Comparison of ENCODE assay signal across 1 cellular context in the genomic region with DNA sequence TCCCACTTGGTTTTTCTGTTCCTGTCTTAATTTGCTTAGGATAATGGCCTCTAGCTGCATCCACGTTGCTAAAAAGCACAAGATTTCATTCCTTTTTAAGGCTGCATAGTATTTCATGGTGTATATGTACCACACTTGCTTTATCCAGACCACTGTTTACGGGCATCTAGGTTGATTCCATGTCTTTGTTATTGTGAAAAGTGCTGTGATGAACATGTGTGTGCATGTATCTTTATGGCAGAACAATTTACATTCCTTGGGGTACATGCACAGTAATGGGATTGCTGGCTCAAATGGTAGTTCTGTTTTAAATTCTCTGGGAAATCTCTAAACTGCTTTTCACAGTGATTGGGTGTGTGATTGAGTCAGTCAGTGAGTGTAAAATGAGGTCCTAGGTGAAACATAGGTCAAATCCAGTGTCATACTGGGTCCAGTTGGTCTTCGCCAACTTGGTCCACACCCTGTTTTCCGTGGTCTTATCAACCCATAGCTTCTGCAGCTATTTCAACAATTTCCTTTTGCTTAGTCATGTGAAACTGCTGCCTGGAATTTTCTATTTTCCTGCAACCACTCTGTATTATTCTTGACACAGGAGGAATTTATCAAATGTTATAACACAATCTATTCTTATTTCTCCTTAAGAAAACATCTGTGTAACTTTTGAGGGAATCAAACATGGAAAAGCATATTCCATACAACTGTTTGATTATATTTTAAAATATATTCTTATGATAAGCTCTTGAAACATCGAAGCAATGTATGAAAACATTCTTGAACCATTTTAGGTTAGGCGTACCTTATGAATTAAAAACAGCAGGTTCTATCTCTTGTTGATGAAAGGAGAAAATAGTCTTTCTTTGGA.
TF ChIP-seq lines count a peak whose summit lies in the region.

No MANE protein-coding gene starts in this region.

TF ChIP-seq in K562, 482 proteins besides CTCF, POLR2A, EP300 and RAD21 (continued from another document):
- TF ChIP-seq COPS2 (conservative IDR thresholded peaks at IDR 0.05) (no peak), CBFA2T3 (IDR thresholded peaks at IDR 0.05) (peak; percentile 93), MNT (conservative IDR thresholded peaks at IDR 0.05) (peak in 1 of 2 experiments; percentile 71; a peak in 2 of 4 replicates), ZZZ3 (IDR thresholded peaks at IDR 0.05) (no peak), RBM39 (optimal IDR thresholded peaks at IDR 0.05; ENCODE audit: low read depth, low read length) (no peak), POLR3A (IDR thresholded peaks at IDR 0.05; ENCODE audit: borderline replicate concordance, extremely low read depth, insufficient read depth, insufficient read length) (no peak), MAFK (IDR thresholded peaks at IDR 0.05; ENCODE audit: low read length) (peak; percentile 94), ZNF263 (CRISPR knock-in tag; IDR thresholded peaks at IDR 0.05; ENCODE audit: borderline replicate concordance) (no peak), NR2C2 (CRISPR knock-in tag; IDR thresholded peaks at IDR 0.05) (no peak), NR2C2 (tag; IDR thresholded peaks at IDR 0.05) (peak; percentile 88), MTA1 (IDR thresholded peaks at IDR 0.05; ENCODE audit: borderline replicate concordance) (peak; percentile 50; the same call in 1 of the 2 replicates), PML (IDR thresholded peaks at IDR 0.05; ENCODE audit: low read length) (peak; percentile 78), MIER1 (IDR thresholded peaks at IDR 0.05; ENCODE audit: low read depth) (no peak), ZNF436 (CRISPR knock-in tag; IDR thresholded peaks at IDR 0.05) (no peak), FOS (IDR thresholded peaks at IDR 0.05; ENCODE audit: extremely low read depth, insufficient read length) (no peak), ARID2 (IDR thresholded peaks at IDR 0.05) (no peak), ZNF764 (CRISPR knock-in tag; IDR thresholded peaks at IDR 0.05; ENCODE audit: low read depth) (no peak), SUPT5H (IDR thresholded peaks at IDR 0.05) (no peak), CC2D1A (IDR thresholded peaks at IDR 0.05) (0 out of 2 replicates have a peak, but pooled peaks have one; percentile 84), PHB2 (IDR thresholded peaks at IDR 0.05; ENCODE audit: low read depth) (no peak)
- TF ChIP-seq, protein P1, sequence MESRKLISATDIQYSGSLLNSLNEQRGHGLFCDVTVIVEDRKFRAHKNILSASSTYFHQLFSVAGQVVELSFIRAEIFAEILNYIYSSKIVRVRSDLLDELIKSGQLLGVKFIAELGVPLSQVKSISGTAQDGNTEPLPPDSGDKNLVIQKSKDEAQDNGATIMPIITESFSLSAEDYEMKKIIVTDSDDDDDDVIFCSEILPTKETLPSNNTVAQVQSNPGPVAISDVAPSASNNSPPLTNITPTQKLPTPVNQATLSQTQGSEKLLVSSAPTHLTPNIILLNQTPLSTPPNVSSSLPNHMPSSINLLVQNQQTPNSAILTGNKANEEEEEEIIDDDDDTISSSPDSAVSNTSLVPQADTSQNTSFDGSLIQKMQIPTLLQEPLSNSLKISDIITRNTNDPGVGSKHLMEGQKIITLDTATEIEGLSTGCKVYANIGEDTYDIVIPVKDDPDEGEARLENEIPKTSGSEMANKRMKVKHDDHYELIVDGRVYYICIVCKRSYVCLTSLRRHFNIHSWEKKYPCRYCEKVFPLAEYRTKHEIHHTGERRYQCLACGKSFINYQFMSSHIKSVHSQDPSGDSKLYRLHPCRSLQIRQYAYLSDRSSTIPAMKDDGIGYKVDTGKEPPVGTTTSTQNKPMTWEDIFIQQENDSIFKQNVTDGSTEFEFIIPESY (CRISPR knock-in tag; IDR thresholded peaks at IDR 0.05), result no peak
- TF ChIP-seq, protein P2, sequence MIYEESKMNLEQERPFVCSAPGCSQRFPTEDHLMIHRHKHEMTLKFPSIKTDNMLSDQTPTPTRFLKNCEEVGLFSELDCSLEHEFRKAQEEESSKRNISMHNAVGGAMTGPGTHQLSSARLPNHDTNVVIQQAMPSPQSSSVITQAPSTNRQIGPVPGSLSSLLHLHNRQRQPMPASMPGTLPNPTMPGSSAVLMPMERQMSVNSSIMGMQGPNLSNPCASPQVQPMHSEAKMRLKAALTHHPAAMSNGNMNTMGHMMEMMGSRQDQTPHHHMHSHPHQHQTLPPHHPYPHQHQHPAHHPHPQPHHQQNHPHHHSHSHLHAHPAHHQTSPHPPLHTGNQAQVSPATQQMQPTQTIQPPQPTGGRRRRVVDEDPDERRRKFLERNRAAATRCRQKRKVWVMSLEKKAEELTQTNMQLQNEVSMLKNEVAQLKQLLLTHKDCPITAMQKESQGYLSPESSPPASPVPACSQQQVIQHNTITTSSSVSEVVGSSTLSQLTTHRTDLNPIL (CRISPR knock-in tag; IDR thresholded peaks at IDR 0.05), result no peak
